ENCODE assay signal across 19 cellular contexts in genomic region chr1:231383159-231383855, GRCh38. TPM values are rescaled to one million over a fixed set of nuclear protein-coding genes. Genes with fewer than 3 reads are reported as not detected.
DNase-seq lines count a peak whose midpoint lies in the region; ATAC-seq and TF ChIP-seq lines count a peak whose summit lies in the region.
"Had no signal": no experiment of that assay in that cellular context is flagged by ENCODE, and none has a peak within 500 bp of the region (broad histone marks: within the 10 kb centered on the region; RNA-seq: fewer than 3 reads in every experiment).

No MANE protein-coding gene starts in this region.

- no peak for TF ChIP-seq POLR2A in heart left ventricle (IDR thresholded peaks at IDR 0.05)

- H3K9me3 ChIP-seq in heart left ventricle = no peaks in the 10 kb centered on the region
- no peaks in the 10 kb centered on the region for H3K9me3 ChIP-seq in mammary epithelial cell (replicated peaks; ENCODE audit: insufficient read depth, low read length)
- no peaks in the 10 kb centered on the region for H3K9me3 ChIP-seq in lung (ENCODE audit: control insufficient read depth in 2 of 2, insufficient read depth in 1 of 2, low read length in 1 of 2)
- H3K9me3 ChIP-seq: esophagus muscularis mucosa, SJSA1 had no signal

- BruUV-seq in mammary epithelial cell (replicated peaks; lab: Mats Ljungman, UMichigan) = no TSS peak

- peak overlapping the region in 1 of 12 donors; percentile 2 for H3K27ac ChIP-seq in heart left ventricle
- no peak overlapping the region for H3K27ac ChIP-seq in mammary epithelial cell (ENCODE audit: insufficient read depth, low read depth, low read length)
- H3K27ac ChIP-seq in lung (ENCODE audit: low read depth in 1 of 2, low read length in 1 of 2) = peak overlapping the region in 1 of 2 donors; percentile 30
- H3K27ac ChIP-seq: esophagus muscularis mucosa, parathyroid adenoma, SJSA1 had no signal

- H3K4me1 ChIP-seq in heart left ventricle = peaks cover 3 to 90% (median 53%) of the 10 kb centered on the region in 12 donors
- peaks cover 28% of the 10 kb centered on the region for H3K4me1 ChIP-seq in mammary epithelial cell (ENCODE audit: insufficient read depth, low read length)
- H3K4me1 ChIP-seq in lung (ENCODE audit: control insufficient read depth in 2 of 2, insufficient read depth in 2 of 2, low read length in 2 of 2) = peaks cover 6 to 55% of the 10 kb centered on the region in 2 donors
- H3K4me1 ChIP-seq: parathyroid adenoma had no signal

- H3K4me3 ChIP-seq in heart left ventricle (no peak overlapping the region), mammary epithelial cell (replicated peaks in 1 of 3; ENCODE audit: insufficient read depth in 1 of 3, low read depth in 2 of 3, low read length in 3 of 3) (no peak overlapping the region), lung (no peak overlapping the region)
- H3K4me3 ChIP-seq: esophagus muscularis mucosa, SJSA1 had no signal

- no peaks in the 10 kb centered on the region for H3K36me3 ChIP-seq in heart left ventricle
- H3K36me3 ChIP-seq in mammary epithelial cell (ENCODE audit: insufficient read depth, low read length) = peaks cover 2% of the 10 kb centered on the region
- no peaks in the 10 kb centered on the region for H3K36me3 ChIP-seq in lung (ENCODE audit: control insufficient read depth in 2 of 2, insufficient read depth in 2 of 2, low read length in 2 of 2)
- H3K36me3 ChIP-seq: esophagus muscularis mucosa, SJSA1 had no signal

- peak in 3 of 4 donors; percentile 32 to 54 (median 42) for ATAC-seq in heart left ventricle
- ATAC-seq in lung (ENCODE audit: insufficient read depth, low FRiP score) = peak; percentile 25
- no peak for ATAC-seq in HG03378 (IDR thresholded peaks at IDR 0.05; ENCODE audit: unreplicated experiment)
- ATAC-seq in HG02678 (IDR thresholded peaks at IDR 0.05; ENCODE audit: unreplicated experiment) = no peak

- H3K9ac ChIP-seq in mammary epithelial cell (ENCODE audit: insufficient read depth, low read length) = no peak overlapping the region
- H3K9ac ChIP-seq: parathyroid adenoma had no signal

- dilution Hi-C loops in mammary epithelial cell (cut with HindIII; ENCODE audit: low sequenced_read_pairs) = no loop called here

- no peak overlapping the region for H3K4me2 ChIP-seq in mammary epithelial cell (ENCODE audit: insufficient read depth, low read depth, low read length)

- CTCF ChIA-PET in mammary epithelial cell (lab: Charles Lee; ENCODE audit: low non-redundant PET) = interaction anchor here (0.7 kb wide), 2 partner anchors 20 to 620 kb away, joined by 3 to 7 read pairs; no protein-coding TSS in a partner anchor

- intact Hi-C loops in heart left ventricle (cut with DNase I) = loop anchor here in 4 of 10 donors (5.0 kb wide), 1 partner anchor 34 kb away; no protein-coding TSS in a partner anchor
- intact Hi-C loops in cardiac septum (cut with DNase I) = loop anchor here (5.0 kb wide), 1 partner anchor 34 kb away; no protein-coding TSS in a partner anchor
- intact Hi-C loops in mammary epithelial cell (cut with micrococcal nuclease) = loop anchor here (5.0 kb wide), 1 partner anchor 34 kb away; no protein-coding TSS in a partner anchor

- in situ Hi-C loops in mammary epithelial cell (cut with MboI; ENCODE audit: low sequenced_read_pairs in 2 of 2) (no loop called here), GM13976 (cut with MboI; ENCODE audit: low sequenced_read_pairs, unreplicated experiment) (no loop called here)

- H4K20me1 ChIP-seq in mammary epithelial cell (ENCODE audit: insufficient read depth, low read length) = no peaks in the 10 kb centered on the region

- TF ChIP-seq CTCF in heart left ventricle (IDR thresholded peaks at IDR 0.05) = no peak
- no peak for TF ChIP-seq CTCF in mammary epithelial cell (conservative IDR thresholded peaks at IDR 0.05 in 1 of 2, IDR thresholded peaks at IDR 0.05 in 1 of 2; ENCODE audit: extremely low read depth in 1 of 2, insufficient read depth in 1 of 2, low read depth in 1 of 2, low read length in 2 of 2)
- no peak for TF ChIP-seq CTCF in lung (IDR thresholded peaks at IDR 0.05; ENCODE audit: control extremely low read depth, extremely low read depth)
- no peak for TF ChIP-seq CTCF in GM13976 (IDR thresholded peaks at IDR 0.05; ENCODE audit: borderline replicate concordance, control extremely low read depth, extremely low read depth, insufficient read depth, missing control alignments)

- no peaks in the 10 kb centered on the region for H3K27me3 ChIP-seq in heart left ventricle
- H3K27me3 ChIP-seq in mammary epithelial cell (ENCODE audit: insufficient read depth, low read length) = no peaks in the 10 kb centered on the region
- H3K27me3 ChIP-seq in lung (ENCODE audit: control insufficient read depth, insufficient read depth) = no peaks in the 10 kb centered on the region
- H3K27me3 ChIP-seq: esophagus muscularis mucosa, SJSA1 had no signal

- DNase-seq in heart left ventricle = no peak
- DNase-seq in cardiac septum (ENCODE audit: low spot score) = no peak
- peak; percentile 74 for DNase-seq in mammary epithelial cell
- DNase-seq in lung (ENCODE audit: low spot score) = no peak
- DNase-seq in GM13976 (ENCODE audit: low spot score) = no peak
- no peak for DNase-seq in NAMALWA (ENCODE audit: low spot score)
- DNase-seq: activated CD4-positive, alpha-beta T cell treated with anti-CD3 and anti-CD28 coated beads, Interleukin-2, amount 50 U/mL, for 4 hours; activated naive CD4-positive, alpha-beta T cell treated with anti-CD3 and anti-CD28 coated beads, Interleukin-2, amount 50 U/mL, for 16 hours; islet precursor cell; KBM-7; NCI-H1417; NCI-H446; stimulated activated CD4-positive, alpha-beta T cell treated with anti-CD3 and anti-CD28 coated beads, Interleukin-15, amount 100 ng/mL, for 24 hours; T1000 had no signal

- H2AFZ ChIP-seq in mammary epithelial cell (ENCODE audit: low read depth, low read length) = no peak overlapping the region
- H2AFZ ChIP-seq: parathyroid adenoma had no signal

- 46 to 62% (median 52%) methylated on average over 5 of the region's 5 CpGs for WGBS in heart left ventricle, 4 donors
- 79% methylated on average over 5 of the region's 5 CpGs for WGBS in mammary epithelial cell (ENCODE audit: low coverage, missing lambda C conversion rate)
- 73 to 79% methylated on average over 5 of the region's 5 CpGs for WGBS in lung, 2 donors

- peaks cover 93% of the 10 kb centered on the region for H3K79me2 ChIP-seq in mammary epithelial cell (ENCODE audit: insufficient read depth, low read length)

RNA-seq across cellular contexts. Expression of gene EGLN1, which starts 38.8 kb away (rescaled TPM):
- total RNA-seq in heart left ventricle (100 to 1,000 TPM in 1 of 9 donors, 10 to 100 TPM in 8; 51.6 to 122 (median 77.8) TPM), cardiac septum (47.5 TPM), mammary epithelial cell (10 to 100 TPM; 18.5 to 24.0 TPM), lung (10 to 100 TPM; 19.3 to 45.1 TPM)
- polyA plus RNA-seq in heart left ventricle (10 to 100 TPM; 20.8 to 59.2 TPM), mammary epithelial cell (15.8 TPM), lung (10 to 100 TPM in 1 of 2 donors, 1 to 10 TPM in 1; 4.5 to 13.4 TPM)
- polyA minus RNA-seq in mammary epithelial cell = 57.5 TPM

RNA-seq across cellular contexts. Expression of gene SPRTN, which starts 45.2 kb away (rescaled TPM):
- total RNA-seq in heart left ventricle (10 to 100 TPM in 1 of 9 donors, 1 to 10 TPM in 8; 5.9 to 10.6 (median 8.1) TPM), cardiac septum (6.8 TPM), mammary epithelial cell (10 to 100 TPM; 17.1 to 24.3 TPM), lung (10 to 100 TPM; 12.8 to 13.5 TPM)
- polyA plus RNA-seq in heart left ventricle (1 to 10 TPM; 3.2 to 7.3 TPM), mammary epithelial cell (13.9 TPM), lung (1 to 10 TPM; 3.6 to 5.0 TPM)
- polyA minus RNA-seq in mammary epithelial cell = 4.8 TPM

RNA-seq across cellular contexts. Expression of gene EXOC8, which starts 45.7 kb away (rescaled TPM):
- total RNA-seq in heart left ventricle = 10 to 100 TPM; 10.2 to 14.8 (median 12.8) TPM
- 1 to 10 TPM; 3.7 to 9.7 TPM for polyA plus RNA-seq in heart left ventricle
- 11.5 TPM for total RNA-seq in cardiac septum
- total RNA-seq in mammary epithelial cell = 10 to 100 TPM; 12.7 to 16.5 TPM
- 4.7 TPM for polyA plus RNA-seq in mammary epithelial cell
- polyA minus RNA-seq in mammary epithelial cell = 13.6 TPM
- 10 to 100 TPM; 18.5 to 19.0 TPM for total RNA-seq in lung
- polyA plus RNA-seq in lung = 1 to 10 TPM; 4.6 to 7.4 TPM

Comparison
In these comparisons a context has a peak if more than half of its experiments do, and no peak if none do; other contexts are left out.
1. ATAC-seq: peak in heart left ventricle (3 of 4) and lung (single experiment); none in HG03378 (single experiment) and HG02678 (single experiment).